In genomic region chr13:74251778-74252519, GRCh38 we compare ENCODE assay signal across 1 cellular context.
TF ChIP-seq lines count a peak whose summit lies in the region.

No MANE protein-coding gene starts in this region.

TF ChIP-seq in SK-N-SH treated with all-trans-retinoic acid at 6 μM for 48 hours, 23 proteins besides CTCF, POLR2A, EP300 and RAD21 (continued from another document):
- TF ChIP-seq, protein P1, sequence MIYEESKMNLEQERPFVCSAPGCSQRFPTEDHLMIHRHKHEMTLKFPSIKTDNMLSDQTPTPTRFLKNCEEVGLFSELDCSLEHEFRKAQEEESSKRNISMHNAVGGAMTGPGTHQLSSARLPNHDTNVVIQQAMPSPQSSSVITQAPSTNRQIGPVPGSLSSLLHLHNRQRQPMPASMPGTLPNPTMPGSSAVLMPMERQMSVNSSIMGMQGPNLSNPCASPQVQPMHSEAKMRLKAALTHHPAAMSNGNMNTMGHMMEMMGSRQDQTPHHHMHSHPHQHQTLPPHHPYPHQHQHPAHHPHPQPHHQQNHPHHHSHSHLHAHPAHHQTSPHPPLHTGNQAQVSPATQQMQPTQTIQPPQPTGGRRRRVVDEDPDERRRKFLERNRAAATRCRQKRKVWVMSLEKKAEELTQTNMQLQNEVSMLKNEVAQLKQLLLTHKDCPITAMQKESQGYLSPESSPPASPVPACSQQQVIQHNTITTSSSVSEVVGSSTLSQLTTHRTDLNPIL (CRISPR knock-in tag; IDR thresholded peaks at IDR 0.05; ENCODE audit: low read depth), result no peak
